11 cellular contexts compared by ENCODE assay signal in the genomic region with DNA sequence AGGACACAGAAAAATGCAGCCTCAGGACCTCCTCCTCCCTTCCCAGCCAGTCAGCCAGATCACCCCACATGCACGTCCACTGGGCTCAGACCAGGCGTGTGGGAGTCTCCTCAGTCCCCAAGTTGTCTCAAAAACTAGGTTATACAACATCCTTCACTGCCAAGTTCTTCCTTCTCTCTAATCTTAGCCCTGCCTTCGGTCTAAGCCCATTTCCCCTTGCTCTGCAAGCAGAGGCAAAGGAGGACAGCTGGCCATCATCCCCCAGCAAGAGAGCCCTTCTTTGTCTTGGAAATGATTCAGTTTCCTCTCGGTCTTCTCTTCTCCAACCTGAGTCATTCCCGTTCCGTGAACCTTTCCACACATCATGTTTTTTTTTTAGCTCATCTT. TPM values are rescaled to one million over a fixed set of nuclear protein-coding genes. Genes with fewer than 3 reads are reported as not detected.
DNase-seq lines count a peak whose midpoint lies in the region; ATAC-seq and TF ChIP-seq lines count a peak whose summit lies in the region.
"Had no signal": no experiment of that assay in that cellular context is flagged by ENCODE, and none has a peak within 500 bp of the region (broad histone marks: within the 10 kb centered on the region; RNA-seq: fewer than 3 reads in every experiment).

No MANE protein-coding gene starts in this region.

- 22 to 43% methylated on average over 6 of the region's 6 CpGs for WGBS in testis, 2 donors

- no peak overlapping the region for H3K27ac ChIP-seq in testis
- H3K27ac ChIP-seq: KMS-11, stomach had no signal

- H3K27ac Mint-ChIP-seq in brain = peak overlapping the region in 3 of 5 experiments; percentile 36 to 90 (median 44)

- H3K36me3 Mint-ChIP-seq in brain = no peaks in the 10 kb centered on the region

- peaks cover 1% of the 10 kb centered on the region for H3K27me3 ChIP-seq in neuron (ENCODE audit: insufficient read depth, low read length)
- no peaks in the 10 kb centered on the region for H3K27me3 ChIP-seq in testis

- peak; percentile 14 for ATAC-seq in GM19023 (IDR thresholded peaks at IDR 0.05; ENCODE audit: unreplicated experiment)
- peak; percentile 5 for ATAC-seq in HG03571 (IDR thresholded peaks at IDR 0.05; ENCODE audit: unreplicated experiment)

- H3K4me1 Mint-ChIP-seq in brain = peaks cover 71% of the 10 kb centered on the region

- H3K4me3 ChIP-seq in neuron (ENCODE audit: low read length) (no peak overlapping the region), testis (no peak overlapping the region)
- H3K4me3 ChIP-seq: stomach had no signal

- intact Hi-C loops in testis (cut with DNase I; ENCODE audit: low total_unique reads) = no loop called here

- no peak for DNase-seq in amniotic stem cell (lab: John Stamatoyannopoulos, UW)
- no peak for DNase-seq in HPDE6-E6E7 (ENCODE audit: extremely low spot score)
- no peak for DNase-seq in testis
- no peak for DNase-seq in stimulated activated CD4-positive, alpha-beta T cell treated with anti-CD3 and anti-CD28 coated beads, Interleukin-2, amount 100 ng/mL, for 48 hours
- DNase-seq: stomach had no signal

- H3K9me3 ChIP-seq in neuron (ENCODE audit: low read length) (no peaks in the 10 kb centered on the region), testis (no peaks in the 10 kb centered on the region)
- H3K9me3 ChIP-seq: stomach had no signal

- peaks cover 0 to 4% (median 0%) of the 10 kb centered on the region in 5 experiments for H3K9me3 Mint-ChIP-seq in brain
- H3K9me3 Mint-ChIP-seq: dendritic cell treated with granulocyte-macrophage colony-stimulating factor and Interleukin-4, amounts not matched to agents 40 ng/mL and 50 ng/mL, for 4 days had no signal

- H3K4me1 ChIP-seq in neuron (ENCODE audit: insufficient read depth, low read length) = peaks cover 26% of the 10 kb centered on the region
- H3K4me1 ChIP-seq in testis = peaks cover 11% of the 10 kb centered on the region

- TF ChIP-seq CTCF in brain (conservative IDR thresholded peaks at IDR 0.05) = no peak
- TF ChIP-seq CTCF in testis (IDR thresholded peaks at IDR 0.05) = no peak

- H3K27me3 Mint-ChIP-seq in brain = peaks cover 38% of the 10 kb centered on the region

- peak overlapping the region; percentile 29 for H2AFZ ChIP-seq in neuron (ENCODE audit: low read depth, low read length)

- H3K36me3 ChIP-seq in neuron (ENCODE audit: insufficient read depth, low read length) (no peaks in the 10 kb centered on the region), testis (ENCODE audit: low read depth, missing control alignments) (no peaks in the 10 kb centered on the region)
- H3K36me3 ChIP-seq: stomach had no signal

- TF ChIP-seq POLR2A in testis (IDR thresholded peaks at IDR 0.05) = no peak

- H3K4me3 Mint-ChIP-seq in brain = peak overlapping the region in 1 of 5 experiments; percentile 20
- H3K4me3 Mint-ChIP-seq: dendritic cell treated with granulocyte-macrophage colony-stimulating factor and Interleukin-4, amounts not matched to agents 40 ng/mL and 50 ng/mL, for 4 days had no signal

RNA-seq across cellular contexts. Expression of gene NRGN, which starts 14.0 kb away (rescaled TPM):
- polyA plus RNA-seq in brain (ENCODE audit: insufficient read depth, low read depth, low replicate concordance) (643 TPM), testis (ENCODE audit: insufficient read depth, low read depth, low replicate concordance) (10.4 TPM)
- total RNA-seq in testis = 1 to 10 TPM; 3.0 to 5.5 TPM

RNA-seq across cellular contexts. Expression of gene VSIG2, which starts 26.3 kb away (rescaled TPM):
- polyA plus RNA-seq in brain (ENCODE audit: insufficient read depth, low read depth, low replicate concordance) (not detected), testis (ENCODE audit: insufficient read depth, low read depth, low replicate concordance) (4.4 TPM)
- 1 to 10 TPM in 1 of 2 donors, under 1 TPM in 1; 0.74 to 1.3 TPM for total RNA-seq in testis

RNA-seq across cellular contexts. Expression of gene ESAM, which starts 36.4 kb away (rescaled TPM):
- polyA plus RNA-seq in brain (ENCODE audit: insufficient read depth, low read depth, low replicate concordance) = 42.0 TPM
- total RNA-seq in testis = 10 to 100 TPM in 1 of 2 donors, 1 to 10 TPM in 1; 6.0 to 10.6 TPM
- 15.8 TPM for polyA plus RNA-seq in testis (ENCODE audit: insufficient read depth, low read depth, low replicate concordance)

RNA-seq across cellular contexts. Expression of gene SPA17, which starts 52.0 kb away (rescaled TPM):
- 14.8 TPM for polyA plus RNA-seq in brain (ENCODE audit: insufficient read depth, low read depth, low replicate concordance)
- total RNA-seq in testis = 100 to 1,000 TPM in 1 of 2 donors, 10 to 100 TPM in 1; 97.5 to 170 TPM
- 405 TPM for polyA plus RNA-seq in testis (ENCODE audit: insufficient read depth, low read depth, low replicate concordance)

RNA-seq across cellular contexts. Expression of gene SIAE, which starts 52.2 kb away (rescaled TPM):
- 9.3 TPM for polyA plus RNA-seq in brain (ENCODE audit: insufficient read depth, low read depth, low replicate concordance)
- 10 to 100 TPM; 14.5 to 16.1 TPM for total RNA-seq in testis
- 15.3 TPM for polyA plus RNA-seq in testis (ENCODE audit: insufficient read depth, low read depth, low replicate concordance)

Comparison
In these comparisons a context has a peak if more than half of its experiments do, and no peak if none do; other contexts are left out.
1. RNA of gene NRGN, which starts 14.0 kb away (polyA plus RNA-seq): 643 TPM in brain (single experiment); 10.4 TPM in testis (single experiment); every median in the first group is over 10 times any median in the second.